ENCODE assay signal across 8 cellular contexts in the genomic region with DNA sequence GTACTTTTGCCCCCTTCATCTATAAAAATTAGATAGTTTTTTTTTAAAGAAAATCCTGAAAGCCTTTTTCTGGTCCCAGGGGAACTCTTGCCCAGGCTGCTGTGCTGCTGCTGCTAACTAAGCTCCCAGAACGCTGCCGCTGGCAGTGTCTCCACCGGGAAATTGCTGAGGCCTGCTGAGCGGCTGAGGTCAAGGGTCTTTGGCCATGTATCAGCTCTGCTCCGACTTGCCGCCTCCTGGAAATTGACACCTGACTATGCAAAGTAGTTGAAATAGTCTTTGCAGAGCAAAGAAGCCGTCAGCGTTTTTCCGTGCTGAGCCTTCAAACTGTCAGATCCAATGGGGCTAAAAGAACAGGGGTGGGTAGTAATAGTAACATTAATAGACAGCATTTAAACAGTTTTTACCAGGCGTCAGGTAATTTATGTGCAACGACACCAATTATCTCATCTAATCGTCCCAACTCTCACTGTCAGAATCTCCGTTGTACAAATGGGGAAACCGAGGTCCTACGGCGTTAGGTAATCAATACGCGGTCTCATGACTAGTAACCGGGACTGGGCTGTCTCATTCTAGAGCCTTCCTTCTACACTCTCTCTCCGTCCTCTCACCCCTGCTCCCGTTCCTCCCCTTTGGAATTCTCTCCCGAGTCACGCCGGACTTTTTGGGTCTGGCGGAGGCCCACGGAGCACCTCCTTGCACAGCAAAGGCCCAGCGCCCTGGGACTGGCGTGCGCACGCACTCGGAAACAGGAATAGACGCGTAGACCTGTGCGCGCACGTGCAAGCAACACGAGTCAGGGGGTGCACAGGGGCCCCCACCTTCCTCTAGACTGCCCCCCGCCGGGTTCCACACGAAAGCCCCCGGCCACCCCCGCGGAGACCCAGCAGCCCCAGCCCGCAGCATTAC. TPM values are rescaled to one million over a fixed set of nuclear protein-coding genes. Genes with fewer than 3 reads are reported as not detected.
A peak's percentile ranks its signal among the peaks of the same experiment; 100 is the strongest.
DNase-seq lines count a peak whose midpoint lies in the region; ATAC-seq and TF ChIP-seq lines count a peak whose summit lies in the region.

No MANE protein-coding gene starts in this region.

- H3K9ac ChIP-seq in DND-41 (ENCODE audit: low read depth, low read length) (peak overlapping the region; percentile 69), liver (ENCODE audit: low read depth in 1 of 2, low read length in 2 of 2) (peak overlapping the region; percentile 91 to 92)

- H2AFZ ChIP-seq in DND-41 (ENCODE audit: low read depth, low read length) = peak overlapping the region; percentile 73

- ATAC-seq in DND-41 (ENCODE audit: insufficient read depth, low read depth) = peak; percentile 81
- ATAC-seq in GM21360 (IDR thresholded peaks at IDR 0.05; ENCODE audit: unreplicated experiment) = peak; percentile 63

- TF ChIP-seq CTCF in DND-41 (IDR thresholded peaks at IDR 0.05; ENCODE audit: borderline replicate concordance, extremely low read depth, low read length, poor library complexity, severe bottlenecking) = no peak
- no peak for TF ChIP-seq CTCF in WI38 (IDR thresholded peaks at IDR 0.05; ENCODE audit: low read depth, low read length)
- TF ChIP-seq CTCF in coronary artery (IDR thresholded peaks at IDR 0.05) = no peak
- TF ChIP-seq CTCF in liver (IDR thresholded peaks at IDR 0.05; ENCODE audit: low read depth, low read length, missing input control) = no peak

- peak overlapping the region; percentile 67 for H3K4me2 ChIP-seq in DND-41 (ENCODE audit: insufficient read depth, low read length)

- H3K4me1 ChIP-seq in DND-41 (ENCODE audit: insufficient read depth, low read length) (peaks cover 22% of the 10 kb centered on the region), liver (ENCODE audit: control insufficient read depth in 4 of 4, insufficient read depth in 4 of 4, low read length in 3 of 4) (peaks cover 4 to 52% (median 38%) of the 10 kb centered on the region in 4 donors)

- peak; percentile 57 for DNase-seq in DND-41
- peak; percentile 27 for DNase-seq in HPDE6-E6E7 (ENCODE audit: extremely low spot score)
- peak; percentile 75 for DNase-seq in coronary artery (ENCODE audit: low spot score)
- peak; percentile 68 for DNase-seq in stimulated activated CD4-positive, alpha-beta T cell treated with anti-CD3 and anti-CD28 coated beads, Interleukin-4, amount 100 ng/mL, for 1 hour
- no peak for DNase-seq in NCI-H1436 treated with DMSO at 0.1 percent for 48 hours (lab: John Stamatoyannopoulos, UW)

- H3K27ac ChIP-seq in DND-41 (ENCODE audit: low read length) (peak overlapping the region; percentile 48), coronary artery (peak overlapping the region; percentile 67 to 86), liver (ENCODE audit: low read depth in 1 of 2, low read length in 2 of 2) (peak overlapping the region; percentile 91)

- H3K9me3 ChIP-seq in DND-41 (ENCODE audit: insufficient read depth, low read length, severe bottlenecking) (no peaks in the 10 kb centered on the region), liver (ENCODE audit: control insufficient read depth in 4 of 4, low read length in 3 of 4) (no peaks in the 10 kb centered on the region)

- H3K79me2 ChIP-seq in DND-41 (ENCODE audit: insufficient read depth, low read length) = peaks cover 18% of the 10 kb centered on the region; the same call in 1 of the 2 replicates

- H3K4me3 ChIP-seq in DND-41 (ENCODE audit: low read depth in 1 of 2, low read length in 2 of 2) (peak overlapping the region; percentile 23 to 68; a peak in 3 of 4 replicates), WI38 (ENCODE audit: low read depth, low read length) (peak overlapping the region; percentile 76), coronary artery (peak overlapping the region; percentile 89), liver (ENCODE audit: low read depth in 1 of 3, low read length in 3 of 3) (peak overlapping the region; percentile 80 to 95 (median 87))

- 2% methylated on average over 44 of the region's 44 CpGs for WGBS in liver

- peaks cover 3% of the 10 kb centered on the region; the same call in 1 of the 2 replicates for H3K36me3 ChIP-seq in DND-41 (ENCODE audit: insufficient read depth, low read length)
- H3K36me3 ChIP-seq in liver (ENCODE audit: control insufficient read depth in 4 of 4, insufficient read depth in 3 of 4, low read depth in 1 of 4, low read length in 3 of 4) = peaks cover 3 to 11% (median 6%) of the 10 kb centered on the region in 4 donors

- peaks cover 6% of the 10 kb centered on the region for H3K27me3 ChIP-seq in DND-41 (ENCODE audit: insufficient read depth, low read length, poor library complexity)
- H3K27me3 ChIP-seq in liver (ENCODE audit: control insufficient read depth in 4 of 4, insufficient read depth in 4 of 4, low read length in 3 of 4) = no peaks in the 10 kb centered on the region

- peaks cover 2% of the 10 kb centered on the region; the same call in 1 of the 2 replicates for H4K20me1 ChIP-seq in DND-41 (ENCODE audit: insufficient read depth, low read length)

- TF ChIP-seq RAD21 in liver (IDR thresholded peaks at IDR 0.05) = peak in 1 of 2 donors; percentile 56

TF ChIP-seq in liver, 16 proteins besides CTCF, POLR2A, EP300 and RAD21:
- TF ChIP-seq NR2F2 (IDR thresholded peaks at IDR 0.05) (peak; percentile 82), GABPA (IDR thresholded peaks at IDR 0.05 in 1 of 2, conservative IDR thresholded peaks at IDR 0.05 in 1 of 2) (no peak), FOXA2 (IDR thresholded peaks at IDR 0.05) (no peak), RXRA (IDR thresholded peaks at IDR 0.05) (peak; percentile 72 to 74), SP1 (IDR thresholded peaks at IDR 0.05) (peak; percentile 79), EGR1 (IDR thresholded peaks at IDR 0.05; ENCODE audit: low read depth in 2 of 2) (no peak), HNF4G (IDR thresholded peaks at IDR 0.05) (peak; percentile 22), FOXA1 (IDR thresholded peaks at IDR 0.05) (no peak), YY1 (IDR thresholded peaks at IDR 0.05) (peak; percentile 43), TAF1 (conservative IDR thresholded peaks at IDR 0.05) (peak; percentile 86), HNF4A (conservative IDR thresholded peaks at IDR 0.05) (peak; percentile 72 to 78), JUND (IDR thresholded peaks at IDR 0.05) (peak in 1 of 2 donors; percentile 36)
- TF ChIP-seq, protein P1, sequence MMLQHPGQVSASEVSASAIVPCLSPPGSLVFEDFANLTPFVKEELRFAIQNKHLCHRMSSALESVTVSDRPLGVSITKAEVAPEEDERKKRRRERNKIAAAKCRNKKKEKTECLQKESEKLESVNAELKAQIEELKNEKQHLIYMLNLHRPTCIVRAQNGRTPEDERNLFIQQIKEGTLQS (IDR thresholded peaks at IDR 0.05) = no peak
- TF ChIP-seq, protein P2, sequence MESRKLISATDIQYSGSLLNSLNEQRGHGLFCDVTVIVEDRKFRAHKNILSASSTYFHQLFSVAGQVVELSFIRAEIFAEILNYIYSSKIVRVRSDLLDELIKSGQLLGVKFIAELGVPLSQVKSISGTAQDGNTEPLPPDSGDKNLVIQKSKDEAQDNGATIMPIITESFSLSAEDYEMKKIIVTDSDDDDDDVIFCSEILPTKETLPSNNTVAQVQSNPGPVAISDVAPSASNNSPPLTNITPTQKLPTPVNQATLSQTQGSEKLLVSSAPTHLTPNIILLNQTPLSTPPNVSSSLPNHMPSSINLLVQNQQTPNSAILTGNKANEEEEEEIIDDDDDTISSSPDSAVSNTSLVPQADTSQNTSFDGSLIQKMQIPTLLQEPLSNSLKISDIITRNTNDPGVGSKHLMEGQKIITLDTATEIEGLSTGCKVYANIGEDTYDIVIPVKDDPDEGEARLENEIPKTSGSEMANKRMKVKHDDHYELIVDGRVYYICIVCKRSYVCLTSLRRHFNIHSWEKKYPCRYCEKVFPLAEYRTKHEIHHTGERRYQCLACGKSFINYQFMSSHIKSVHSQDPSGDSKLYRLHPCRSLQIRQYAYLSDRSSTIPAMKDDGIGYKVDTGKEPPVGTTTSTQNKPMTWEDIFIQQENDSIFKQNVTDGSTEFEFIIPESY (IDR thresholded peaks at IDR 0.05) = no peak
- TF ChIP-seq, protein P3, sequence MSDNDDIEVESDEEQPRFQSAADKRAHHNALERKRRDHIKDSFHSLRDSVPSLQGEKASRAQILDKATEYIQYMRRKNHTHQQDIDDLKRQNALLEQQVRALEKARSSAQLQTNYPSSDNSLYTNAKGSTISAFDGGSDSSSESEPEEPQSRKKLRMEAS (IDR thresholded peaks at IDR 0.05) = peak; percentile 18
- TF ChIP-seq, protein P4, sequence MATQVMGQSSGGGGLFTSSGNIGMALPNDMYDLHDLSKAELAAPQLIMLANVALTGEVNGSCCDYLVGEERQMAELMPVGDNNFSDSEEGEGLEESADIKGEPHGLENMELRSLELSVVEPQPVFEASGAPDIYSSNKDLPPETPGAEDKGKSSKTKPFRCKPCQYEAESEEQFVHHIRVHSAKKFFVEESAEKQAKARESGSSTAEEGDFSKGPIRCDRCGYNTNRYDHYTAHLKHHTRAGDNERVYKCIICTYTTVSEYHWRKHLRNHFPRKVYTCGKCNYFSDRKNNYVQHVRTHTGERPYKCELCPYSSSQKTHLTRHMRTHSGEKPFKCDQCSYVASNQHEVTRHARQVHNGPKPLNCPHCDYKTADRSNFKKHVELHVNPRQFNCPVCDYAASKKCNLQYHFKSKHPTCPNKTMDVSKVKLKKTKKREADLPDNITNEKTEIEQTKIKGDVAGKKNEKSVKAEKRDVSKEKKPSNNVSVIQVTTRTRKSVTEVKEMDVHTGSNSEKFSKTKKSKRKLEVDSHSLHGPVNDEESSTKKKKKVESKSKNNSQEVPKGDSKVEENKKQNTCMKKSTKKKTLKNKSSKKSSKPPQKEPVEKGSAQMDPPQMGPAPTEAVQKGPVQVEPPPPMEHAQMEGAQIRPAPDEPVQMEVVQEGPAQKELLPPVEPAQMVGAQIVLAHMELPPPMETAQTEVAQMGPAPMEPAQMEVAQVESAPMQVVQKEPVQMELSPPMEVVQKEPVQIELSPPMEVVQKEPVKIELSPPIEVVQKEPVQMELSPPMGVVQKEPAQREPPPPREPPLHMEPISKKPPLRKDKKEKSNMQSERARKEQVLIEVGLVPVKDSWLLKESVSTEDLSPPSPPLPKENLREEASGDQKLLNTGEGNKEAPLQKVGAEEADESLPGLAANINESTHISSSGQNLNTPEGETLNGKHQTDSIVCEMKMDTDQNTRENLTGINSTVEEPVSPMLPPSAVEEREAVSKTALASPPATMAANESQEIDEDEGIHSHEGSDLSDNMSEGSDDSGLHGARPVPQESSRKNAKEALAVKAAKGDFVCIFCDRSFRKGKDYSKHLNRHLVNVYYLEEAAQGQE (IDR thresholded peaks at IDR 0.05) = peak; percentile 35

RNA-seq across cellular contexts. Expression of a gene that starts 0.6 kb away (rescaled TPM):
- total RNA-seq in liver = 10 to 100 TPM; 38.0 to 94.3 TPM
- polyA plus RNA-seq in liver = 100 to 1,000 TPM; 114 to 137 TPM

RNA-seq across cellular contexts. Expression of a gene that starts 3.7 kb away (rescaled TPM):
- not detected for total RNA-seq in liver
- polyA plus RNA-seq in liver = under 1 TPM in 1 of 2 donors, not detected in 1; 0.19 TPM
